Comparison of ENCODE assay signal across 17 cellular contexts in the genomic region with DNA sequence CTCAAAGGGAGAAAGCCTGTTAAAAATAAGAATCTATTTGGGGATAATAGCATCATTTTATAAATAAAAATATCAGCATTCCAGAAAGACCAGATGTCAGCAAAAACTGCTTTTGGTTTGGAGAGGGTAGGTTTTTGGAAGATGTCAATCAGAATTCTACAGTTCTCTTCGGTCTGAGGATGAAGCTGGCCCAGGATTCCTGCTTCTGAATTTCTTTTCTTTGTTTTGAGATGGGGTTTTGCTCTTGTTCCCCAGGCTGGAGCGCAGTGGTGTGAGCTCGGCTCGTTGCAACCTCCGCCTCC. TPM values are rescaled to one million over a fixed set of nuclear protein-coding genes. Genes with fewer than 3 reads are reported as not detected.
DNase-seq lines count a peak whose midpoint lies in the region; ATAC-seq and TF ChIP-seq lines count a peak whose summit lies in the region.
"Had no signal": no experiment of that assay in that cellular context is flagged by ENCODE, and none has a peak within 500 bp of the region (broad histone marks: within the 10 kb centered on the region; RNA-seq: fewer than 3 reads in every experiment).

No MANE protein-coding gene starts in this region.

- H3K27ac ChIP-seq in DND-41 (ENCODE audit: low read length) (peak overlapping the region; percentile 99), KOPT-K1 (ENCODE audit: low read depth, low read length, poor library complexity, severe bottlenecking) (peak overlapping the region; percentile 100), ascending aorta (peak overlapping the region; percentile 45 to 53), heart right ventricle (no peak overlapping the region)
- H3K27ac ChIP-seq: heart left ventricle, suprapubic skin had no signal

- H3K4me1 Mint-ChIP-seq in stimulated activated effector memory CD8-positive, alpha-beta T cell treated with anti-CD3 and anti-CD28 coated beads, Interleukin-12 subunit alpha, Interleukin-12 subunit beta, amount 100 ng/mL, for 72 hours = peaks cover 9% of the 10 kb centered on the region

- peak overlapping the region; percentile 58 for H3K4me2 ChIP-seq in DND-41 (ENCODE audit: insufficient read depth, low read length)
- H3K4me2 ChIP-seq: smooth muscle cell had no signal

- H3K36me3 ChIP-seq in DND-41 (ENCODE audit: insufficient read depth, low read length) = peaks cover 35% of the 10 kb centered on the region
- peaks cover 9% of the 10 kb centered on the region for H3K36me3 ChIP-seq in KOPT-K1 (ENCODE audit: insufficient read depth, low read length)
- no peaks in the 10 kb centered on the region for H3K36me3 ChIP-seq in ascending aorta
- H3K36me3 ChIP-seq in heart right ventricle = peaks cover 0 to 29% (median 0%) of the 10 kb centered on the region in 9 donors
- H3K36me3 ChIP-seq: MG63, suprapubic skin had no signal

- 92% methylated on average over 5 of the region's 5 CpGs for WGBS in heart right ventricle, 2 donors

- H3K4me3 Mint-ChIP-seq in stimulated activated effector memory CD8-positive, alpha-beta T cell treated with anti-CD3 and anti-CD28 coated beads, Interleukin-12 subunit alpha, Interleukin-12 subunit beta, amount 100 ng/mL, for 72 hours = no peak overlapping the region
- H3K4me3 Mint-ChIP-seq: activated CD4-positive, alpha-beta T cell treated with anti-CD3 and anti-CD28 coated beads, Interleukin-2, amount 10 ng/mL, durations not matched to agents 24 days and 14 days had no signal

- H3K36me3 Mint-ChIP-seq in stimulated activated effector memory CD8-positive, alpha-beta T cell treated with anti-CD3 and anti-CD28 coated beads, Interleukin-12 subunit alpha, Interleukin-12 subunit beta, amount 100 ng/mL, for 72 hours = no peaks in the 10 kb centered on the region

- no peak for DNase-seq in DND-41
- no peak for DNase-seq in ascending aorta (ENCODE audit: low spot score in 2 of 2)
- no peak for DNase-seq in stimulated activated effector memory CD8-positive, alpha-beta T cell treated with anti-CD3 and anti-CD28 coated beads, Interleukin-12 subunit alpha, Interleukin-12 subunit beta, amount 100 ng/mL, for 72 hours (ENCODE audit: low spot score in 2 of 2)
- no peak for DNase-seq in NK-92 (lab: John Stamatoyannopoulos, UW; ENCODE audit: unreplicated experiment)
- no peak for DNase-seq in heart right ventricle
- DNase-seq in cerebellum (ENCODE audit: low spot score) = no peak
- DNase-seq: activated CD4-positive, alpha-beta T cell treated with anti-CD3 and anti-CD28 coated beads, Interleukin-2, amount 10 ng/mL, durations not matched to agents 24 days and 14 days; heart left ventricle; MG63; NCI-H146; NCI-H524; SHP77 had no signal

- ATAC-seq in DND-41 (ENCODE audit: insufficient read depth, low read depth) (no peak), heart right ventricle (no peak)
- no peak for ATAC-seq in stimulated activated effector memory CD8-positive, alpha-beta T cell treated with anti-CD3 and anti-CD28 coated beads, Interleukin-12 subunit alpha, Interleukin-12 subunit beta, amount 100 ng/mL, for 72 hours
- ATAC-seq: heart left ventricle had no signal

- peaks cover 63% of the 10 kb centered on the region for H3K4me1 ChIP-seq in DND-41 (ENCODE audit: insufficient read depth, low read length)
- H3K4me1 ChIP-seq in ascending aorta = peaks cover 12 to 40% of the 10 kb centered on the region in 2 donors
- peaks cover 0 to 36% (median 20%) of the 10 kb centered on the region in 9 donors for H3K4me1 ChIP-seq in heart right ventricle

- H2AFZ ChIP-seq in DND-41 (ENCODE audit: low read depth, low read length) = 0 out of 2 replicates have a peak overlapping the region, but pooled peaks have one; percentile 36

- H3K9me3 ChIP-seq in DND-41 (ENCODE audit: insufficient read depth, low read length, severe bottlenecking) = no peaks in the 10 kb centered on the region
- no peaks in the 10 kb centered on the region for H3K9me3 ChIP-seq in KOPT-K1 (ENCODE audit: insufficient read depth, low read length, poor library complexity, severe bottlenecking)
- H3K9me3 ChIP-seq in ascending aorta = no peaks in the 10 kb centered on the region
- H3K9me3 ChIP-seq in heart right ventricle = no peaks in the 10 kb centered on the region
- H3K9me3 ChIP-seq: heart left ventricle, MG63, mucosa of descending colon, suprapubic skin had no signal

- no peaks in the 10 kb centered on the region for H3K9me3 Mint-ChIP-seq in stimulated activated effector memory CD8-positive, alpha-beta T cell treated with anti-CD3 and anti-CD28 coated beads, Interleukin-12 subunit alpha, Interleukin-12 subunit beta, amount 100 ng/mL, for 72 hours
- H3K9me3 Mint-ChIP-seq: activated CD4-positive, alpha-beta T cell treated with anti-CD3 and anti-CD28 coated beads, Interleukin-2, amount 10 ng/mL, durations not matched to agents 24 days and 14 days; activated T-helper 2 cell treated with anti-CD3 and anti-CD28 coated beads, Interferon-gamma antibody, Interleukin-2, Interleukin-4, amounts not matched to agents 10 μg/mL and 5 μg/mL and 100 μg/mL, durations not matched to agents 14 hours and 24 hours and 36 hours had no signal

- TF ChIP-seq CTCF in DND-41 (IDR thresholded peaks at IDR 0.05; ENCODE audit: borderline replicate concordance, extremely low read depth, low read length, poor library complexity, severe bottlenecking) = no peak
- TF ChIP-seq CTCF in ascending aorta (IDR thresholded peaks at IDR 0.05) = no peak
- no peak for TF ChIP-seq CTCF in heart right ventricle (IDR thresholded peaks at IDR 0.05)

- H3K79me2 ChIP-seq in DND-41 (ENCODE audit: insufficient read depth, low read length) = peaks cover 35% of the 10 kb centered on the region

- peak overlapping the region; percentile 57 for H3K9ac ChIP-seq in DND-41 (ENCODE audit: low read depth, low read length)

- intact Hi-C loops in ascending aorta (cut with DNase I) (no loop called here), heart right ventricle (cut with DNase I) (loop anchor here in 1 of 10 donors (5.0 kb wide), 1 partner anchor 34 kb away; a partner anchor contains a TSS)

- H3K4me3 ChIP-seq in DND-41 (ENCODE audit: low read depth in 1 of 2, low read length in 2 of 2) (0 out of 4 replicates have a peak overlapping the region, but pooled peaks of 1 of the 2 experiments have one; percentile 39), ascending aorta (no peak overlapping the region), heart right ventricle (no peak overlapping the region)
- H3K4me3 ChIP-seq: heart left ventricle, MG63, mucosa of descending colon, smooth muscle cell, suprapubic skin had no signal

- no peaks in the 10 kb centered on the region for H3K27me3 ChIP-seq in DND-41 (ENCODE audit: insufficient read depth, low read length, poor library complexity)
- H3K27me3 ChIP-seq in ascending aorta = no peaks in the 10 kb centered on the region
- H3K27me3 ChIP-seq in heart right ventricle = no peaks in the 10 kb centered on the region
- H3K27me3 ChIP-seq: heart left ventricle, MG63, suprapubic skin had no signal

- H4K20me1 ChIP-seq in DND-41 (ENCODE audit: insufficient read depth, low read length) = no peaks in the 10 kb centered on the region

- peak overlapping the region; percentile 81 for H3K27ac Mint-ChIP-seq in stimulated activated effector memory CD8-positive, alpha-beta T cell treated with anti-CD3 and anti-CD28 coated beads, Interleukin-12 subunit alpha, Interleukin-12 subunit beta, amount 100 ng/mL, for 72 hours
- H3K27ac Mint-ChIP-seq: activated CD4-positive, alpha-beta T cell treated with anti-CD3 and anti-CD28 coated beads, Interleukin-2, amount 10 ng/mL, durations not matched to agents 24 days and 14 days; activated T-helper 2 cell treated with anti-CD3 and anti-CD28 coated beads, Interferon-gamma antibody, Interleukin-2, Interleukin-4, amounts not matched to agents 10 μg/mL and 5 μg/mL and 100 μg/mL, durations not matched to agents 14 hours and 24 hours and 36 hours had no signal

RNA-seq across cellular contexts. Expression of a gene that starts 31.0 kb away (rescaled TPM):
- 15.9 TPM for total RNA-seq in ascending aorta
- total RNA-seq in heart right ventricle = 10 to 100 TPM; 39.5 to 61.0 (median 50.6) TPM
- polyA plus RNA-seq in heart right ventricle = 10 to 100 TPM in 1 of 2 donors, 1 to 10 TPM in 1; 8.0 to 36.9 TPM
- 22.9 TPM for total RNA-seq in cerebellum

RNA-seq across cellular contexts. Expression of a gene that starts 35.1 kb away (rescaled TPM):
- total RNA-seq in ascending aorta (27.6 TPM), heart right ventricle (10 to 100 TPM in 1 of 10 donors, 1 to 10 TPM in 9; 4.1 to 16.4 (median 7.0) TPM), cerebellum (18.0 TPM)
- 1 to 10 TPM; 1.6 to 3.9 TPM for polyA plus RNA-seq in heart right ventricle

RNA-seq across cellular contexts. Expression of a gene that starts 52.0 kb away (rescaled TPM):
- total RNA-seq in ascending aorta = 295 TPM
- 10 to 100 TPM in 7 of 10 donors, 1 to 10 TPM in 3; 7.6 to 18.8 (median 13.2) TPM for total RNA-seq in heart right ventricle
- 10 to 100 TPM; 10.2 to 22.6 TPM for polyA plus RNA-seq in heart right ventricle
- 3.4 TPM for total RNA-seq in cerebellum

RNA-seq across cellular contexts. Expression of a gene that starts 56.1 kb away (rescaled TPM):
- total RNA-seq in ascending aorta (103 TPM), heart right ventricle (10 to 100 TPM; 54.0 to 87.8 (median 63.2) TPM), cerebellum (2.4 TPM)
- polyA plus RNA-seq in heart right ventricle = 100 to 1,000 TPM in 1 of 2 donors, 10 to 100 TPM in 1; 47.5 to 152 TPM

Comparison
In these comparisons a context has a peak if more than half of its experiments do, and no peak if none do; other contexts are left out.
1. H3K27ac ChIP-seq: peak in DND-41 (single experiment), KOPT-K1 (single experiment) and ascending aorta (2 of 2); none in heart right ventricle (0 of 10).
2. RNA of a gene that starts 52.0 kb away (total RNA-seq): 295 TPM in ascending aorta (single experiment); 7.6 to 18.8 TPM in heart right ventricle and 3.4 TPM in cerebellum (single experiment); every median in the first group is over 10 times any median in the second.